Comparison of ENCODE assay signal across 16 cellular contexts in genomic region chr5:171310334-171310815, GRCh38. TPM values are rescaled to one million over a fixed set of nuclear protein-coding genes. Genes with fewer than 3 reads are reported as not detected.
DNase-seq lines count a peak whose midpoint lies in the region; ATAC-seq, FAIRE-seq and TF ChIP-seq lines count a peak whose summit lies in the region.
"Had no signal": no experiment of that assay in that cellular context is flagged by ENCODE, and none has a peak within 500 bp of the region (broad histone marks: within the 10 kb centered on the region; RNA-seq: fewer than 3 reads in every experiment).

No MANE protein-coding gene starts in this region.

- no peak overlapping the region for H3K4me3 ChIP-seq in kidney epithelial cell (ENCODE audit: low read depth, low read length)

- in situ Hi-C loops in GM13977 (cut with MboI; ENCODE audit: low pct_unique_long_range_greater_than_20kb, low sequenced_read_pairs, unreplicated experiment), result loop anchor here (25.0 kb wide), 1 partner anchor 1927 kb away; the partner anchor contains the start of gene NKX2-5

- H3K4me3 Mint-ChIP-seq in activated T-cell treated with anti-CD3 and anti-CD28 coated beads, Interleukin-2, amount 50 U/mL, for 72 hours, result peak overlapping the region; percentile 78 to 79
- no peak overlapping the region for H3K4me3 Mint-ChIP-seq in activated T-cell treated with anti-CD3 and anti-CD28 coated beads, Interleukin-2, amount 50 U/mL, for 4 hours
- no peak overlapping the region for H3K4me3 Mint-ChIP-seq in activated T-helper 2 cell treated with anti-CD3 and anti-CD28 coated beads, Interferon-gamma antibody, Interleukin-2, Interleukin-4, amounts not matched to agents 10 μg/mL and 5 μg/mL and 100 μg/mL, durations not matched to agents 14 hours and 24 hours and 36 hours (ENCODE audit: low read depth)
- peak overlapping the region; percentile 68 for H3K4me3 Mint-ChIP-seq in type B pancreatic cell

- ATAC-seq in activated T-cell treated with anti-CD3 and anti-CD28 coated beads, Interleukin-2, amount 50 U/mL, for 72 hours (replicated peaks in 1 of 2), result no peak
- no peak for ATAC-seq in activated T-cell treated with anti-CD3 and anti-CD28 coated beads, Interleukin-2, amount 50 U/mL, for 4 hours
- no peak for ATAC-seq in GM21528 (IDR thresholded peaks at IDR 0.05; ENCODE audit: low FRiP score, unreplicated experiment)
- ATAC-seq: activated CD4-positive, CD25-positive, alpha-beta regulatory T cell treated with anti-CD3 and anti-CD28 coated beads, Interleukin-2, amount 50 U/mL, for 24 hours had no signal

- no peaks in the 10 kb centered on the region for H3K9me3 Mint-ChIP-seq in activated T-cell treated with anti-CD3 and anti-CD28 coated beads, Interleukin-2, amount 50 U/mL, for 72 hours
- no peaks in the 10 kb centered on the region for H3K9me3 Mint-ChIP-seq in activated T-cell treated with anti-CD3 and anti-CD28 coated beads, Interleukin-2, amount 50 U/mL, for 4 hours
- no peaks in the 10 kb centered on the region for H3K9me3 Mint-ChIP-seq in activated T-helper 2 cell treated with anti-CD3 and anti-CD28 coated beads, Interferon-gamma antibody, Interleukin-2, Interleukin-4, amounts not matched to agents 10 μg/mL and 5 μg/mL and 100 μg/mL, durations not matched to agents 14 hours and 24 hours and 36 hours
- H3K9me3 Mint-ChIP-seq in type B pancreatic cell, result no peaks in the 10 kb centered on the region

- peak; percentile 48 for TF ChIP-seq CTCF in kidney epithelial cell (IDR thresholded peaks at IDR 0.05; ENCODE audit: insufficient read depth, low read length, poor library complexity, severe bottlenecking)
- TF ChIP-seq CTCF in type B pancreatic cell (conservative IDR thresholded peaks at IDR 0.05), result peak; percentile 33
- TF ChIP-seq CTCF in GM13977 (IDR thresholded peaks at IDR 0.05; ENCODE audit: extremely low read depth, insufficient read depth, missing control alignments), result no peak

- H3K27ac Mint-ChIP-seq in activated T-cell treated with anti-CD3 and anti-CD28 coated beads, Interleukin-2, amount 50 U/mL, for 72 hours, result peak overlapping the region; percentile 85
- H3K27ac Mint-ChIP-seq in activated T-helper 2 cell treated with anti-CD3 and anti-CD28 coated beads, Interferon-gamma antibody, Interleukin-2, Interleukin-4, amounts not matched to agents 10 μg/mL and 5 μg/mL and 100 μg/mL, durations not matched to agents 14 hours and 24 hours and 36 hours, result peak overlapping the region; percentile 46
- no peak overlapping the region for H3K27ac Mint-ChIP-seq in type B pancreatic cell

- peaks cover 1 to 5% of the 10 kb centered on the region in 2 donors for H3K36me3 Mint-ChIP-seq in activated T-cell treated with anti-CD3 and anti-CD28 coated beads, Interleukin-2, amount 50 U/mL, for 72 hours (ENCODE audit: insufficient read depth in 2 of 2)
- no peaks in the 10 kb centered on the region for H3K36me3 Mint-ChIP-seq in activated T-cell treated with anti-CD3 and anti-CD28 coated beads, Interleukin-2, amount 50 U/mL, for 4 hours (ENCODE audit: insufficient read depth)
- peaks cover 4% of the 10 kb centered on the region for H3K36me3 Mint-ChIP-seq in activated T-helper 2 cell treated with anti-CD3 and anti-CD28 coated beads, Interferon-gamma antibody, Interleukin-2, Interleukin-4, amounts not matched to agents 10 μg/mL and 5 μg/mL and 100 μg/mL, durations not matched to agents 14 hours and 24 hours and 36 hours (ENCODE audit: low read depth)
- H3K36me3 Mint-ChIP-seq in type B pancreatic cell, result peaks cover 3% of the 10 kb centered on the region

- no peaks in the 10 kb centered on the region for H3K36me3 ChIP-seq in kidney epithelial cell (ENCODE audit: control insufficient read depth, insufficient read depth, low read length)

- DNase-seq in activated T-cell treated with anti-CD3 and anti-CD28 coated beads, Interleukin-2, amount 50 U/mL, for 72 hours, result no peak
- no peak for DNase-seq in activated T-cell treated with anti-CD3 and anti-CD28 coated beads, Interleukin-2, amount 50 U/mL, for 4 hours
- no peak for DNase-seq in activated T-helper 2 cell treated with anti-CD3 and anti-CD28 coated beads, Interferon-gamma antibody, Interleukin-2, Interleukin-4, amounts not matched to agents 10 μg/mL and 5 μg/mL and 100 μg/mL, durations not matched to agents 14 hours and 24 hours and 36 hours (ENCODE audit: low spot score)
- no peak for DNase-seq in kidney epithelial cell (ENCODE audit: low read depth)
- no peak for DNase-seq in type B pancreatic cell (ENCODE audit: extremely low spot score, unreplicated experiment)
- no peak for DNase-seq in HTR-8/SVneo (ENCODE audit: insufficient read length, low spot score)
- no peak for DNase-seq in GM13977 (ENCODE audit: low spot score)
- DNase-seq: activated effector memory CD4-positive, alpha-beta T cell treated with Interleukin-2 at 50 U/mL for 16 hours; DMS 273 treated with DMSO at 0.1 percent for 48 hours; effector CD4-positive, alpha-beta T cell; NCI-H1105 treated with DMSO at 0.1 percent for 48 hours; testis had no signal

- intact Hi-C loops in activated T-helper 2 cell treated with anti-CD3 and anti-CD28 coated beads, Interferon-gamma antibody, Interleukin-2, Interleukin-4, amounts not matched to agents 10 μg/mL and 5 μg/mL and 100 μg/mL, durations not matched to agents 14 hours and 24 hours and 36 hours (cut with micrococcal nuclease), result loop anchor here (10.0 kb wide), 1 partner anchor 104 kb away; the partner anchor contains the start of gene FGF18

- FAIRE-seq in HTR-8/SVneo (lab: Jason Lieb, UNC), result no peak

- peaks cover 63% of the 10 kb centered on the region for H3K27me3 Mint-ChIP-seq in activated T-cell treated with anti-CD3 and anti-CD28 coated beads, Interleukin-2, amount 50 U/mL, for 72 hours (ENCODE audit: low read depth)
- H3K27me3 Mint-ChIP-seq in activated T-cell treated with anti-CD3 and anti-CD28 coated beads, Interleukin-2, amount 50 U/mL, for 4 hours (ENCODE audit: low read depth), result peaks cover 69% of the 10 kb centered on the region
- H3K27me3 Mint-ChIP-seq in activated T-helper 2 cell treated with anti-CD3 and anti-CD28 coated beads, Interferon-gamma antibody, Interleukin-2, Interleukin-4, amounts not matched to agents 10 μg/mL and 5 μg/mL and 100 μg/mL, durations not matched to agents 14 hours and 24 hours and 36 hours (ENCODE audit: low read depth), result peaks cover 66% of the 10 kb centered on the region
- peaks cover 87% of the 10 kb centered on the region for H3K27me3 Mint-ChIP-seq in type B pancreatic cell

- H3K27me3 ChIP-seq in kidney epithelial cell (ENCODE audit: control insufficient read depth, insufficient read depth, low read length), result peaks cover 98% of the 10 kb centered on the region

- peaks cover 25% of the 10 kb centered on the region for H3K4me1 Mint-ChIP-seq in activated T-cell treated with anti-CD3 and anti-CD28 coated beads, Interleukin-2, amount 50 U/mL, for 72 hours (ENCODE audit: low read depth)
- peaks cover 26% of the 10 kb centered on the region for H3K4me1 Mint-ChIP-seq in activated T-cell treated with anti-CD3 and anti-CD28 coated beads, Interleukin-2, amount 50 U/mL, for 4 hours (ENCODE audit: low read depth)
- peaks cover 4% of the 10 kb centered on the region for H3K4me1 Mint-ChIP-seq in activated T-helper 2 cell treated with anti-CD3 and anti-CD28 coated beads, Interferon-gamma antibody, Interleukin-2, Interleukin-4, amounts not matched to agents 10 μg/mL and 5 μg/mL and 100 μg/mL, durations not matched to agents 14 hours and 24 hours and 36 hours (ENCODE audit: low read depth)
- peaks cover 6% of the 10 kb centered on the region for H3K4me1 Mint-ChIP-seq in type B pancreatic cell (ENCODE audit: unreplicated experiment)

RNA-seq across cellular contexts. Expression of gene TLX3, which starts 1.3 kb away (rescaled TPM):
- not detected for total RNA-seq in activated T-cell treated with anti-CD3 and anti-CD28 coated beads, Interleukin-2, amount 50 U/mL, for 72 hours
- total RNA-seq in activated T-cell treated with anti-CD3 and anti-CD28 coated beads, Interleukin-2, amount 50 U/mL, for 4 hours, result not detected
- total RNA-seq in activated T-helper 2 cell treated with anti-CD3 and anti-CD28 coated beads, Interferon-gamma antibody, Interleukin-2, Interleukin-4, amounts not matched to agents 10 μg/mL and 5 μg/mL and 100 μg/mL, durations not matched to agents 14 hours and 24 hours and 36 hours, result not detected in 2 replicates
- total RNA-seq in kidney epithelial cell, result 0.14 and 0.58 TPM in 2 replicates
- 2.1 and 7.8 TPM in 2 replicates for total RNA-seq in type B pancreatic cell (ENCODE audit: low replicate concordance)
- total RNA-seq: fibroblast of villous mesenchyme, osteoblast, testis had no signal

Comparison
In these comparisons a context has a peak if more than half of its experiments do, and no peak if none do; other contexts are left out.
1. H3K4me3 Mint-ChIP-seq: peak in activated T-cell treated with anti-CD3 and anti-CD28 coated beads, Interleukin-2, amount 50 U/mL, for 72 hours (2 of 2) and type B pancreatic cell (single experiment); none in activated T-cell treated with anti-CD3 and anti-CD28 coated beads, Interleukin-2, amount 50 U/mL, for 4 hours (single experiment) and activated T-helper 2 cell treated with anti-CD3 and anti-CD28 coated beads, Interferon-gamma antibody, Interleukin-2, Interleukin-4, amounts not matched to agents 10 μg/mL and 5 μg/mL and 100 μg/mL, durations not matched to agents 14 hours and 24 hours and 36 hours (single experiment).